ENCODE assay signal across 1 cellular context in the genomic region with DNA sequence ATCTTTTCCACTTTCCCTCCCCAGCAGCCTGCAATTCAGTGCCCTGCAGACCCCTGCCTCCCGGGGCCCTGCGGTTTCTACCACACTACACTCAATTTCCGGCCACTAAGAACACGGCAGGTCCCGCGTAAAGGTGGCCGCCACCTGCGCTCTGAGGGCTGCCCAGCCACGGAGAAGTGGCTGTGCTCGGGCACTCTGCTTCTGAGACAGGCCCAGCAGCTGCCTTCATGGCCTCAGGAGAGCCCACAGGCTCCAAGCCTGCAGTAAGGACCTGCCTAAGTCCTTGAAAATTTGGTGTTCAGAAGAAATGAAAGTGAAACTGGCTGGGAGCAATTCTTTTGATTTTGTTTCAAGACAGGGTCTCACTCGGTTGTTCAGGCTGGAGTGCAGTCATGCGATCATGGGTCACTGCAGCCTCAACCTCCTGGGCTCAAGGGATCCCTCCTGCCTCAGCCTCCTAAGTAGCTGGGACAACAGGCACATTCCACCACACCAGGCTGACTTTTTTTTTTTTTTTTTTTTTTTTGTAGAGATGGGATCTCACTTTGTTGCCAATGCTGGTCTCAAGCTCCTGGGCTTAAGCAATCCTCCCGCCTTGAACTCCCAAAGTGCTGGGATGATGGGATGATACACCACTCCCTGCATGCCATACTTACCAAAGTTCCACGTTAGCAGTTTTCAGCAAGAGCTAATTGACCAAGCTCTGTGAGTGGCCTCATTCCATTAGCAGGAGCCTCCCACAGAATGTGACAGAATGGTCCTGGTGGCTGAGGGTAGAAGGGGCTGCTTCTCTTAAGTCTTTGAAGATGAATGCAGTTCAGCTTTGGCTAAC.
TF ChIP-seq lines count a peak whose summit lies in the region.

No MANE protein-coding gene starts in this region.

TF ChIP-seq in H1, 55 proteins besides CTCF, POLR2A, EP300 and RAD21 (continued from another document):
- no peak for TF ChIP-seq CTBP2 (IDR thresholded peaks at IDR 0.05; ENCODE audit: borderline replicate concordance, insufficient read depth, insufficient read length, low read length)
- no peak for TF ChIP-seq YY1 (IDR thresholded peaks at IDR 0.05; ENCODE audit: low read depth, low read length)
- no peak for TF ChIP-seq TAF1 (IDR thresholded peaks at IDR 0.05; ENCODE audit: low read depth, low read length)
- TF ChIP-seq, protein P1, sequence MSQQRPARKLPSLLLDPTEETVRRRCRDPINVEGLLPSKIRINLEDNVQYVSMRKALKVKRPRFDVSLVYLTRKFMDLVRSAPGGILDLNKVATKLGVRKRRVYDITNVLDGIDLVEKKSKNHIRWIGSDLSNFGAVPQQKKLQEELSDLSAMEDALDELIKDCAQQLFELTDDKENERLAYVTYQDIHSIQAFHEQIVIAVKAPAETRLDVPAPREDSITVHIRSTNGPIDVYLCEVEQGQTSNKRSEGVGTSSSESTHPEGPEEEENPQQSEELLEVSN (IDR thresholded peaks at IDR 0.05), result no peak
- no peak for TF ChIP-seq SP2 (IDR thresholded peaks at IDR 0.05; ENCODE audit: low read length)
- no peak for TF ChIP-seq GTF2F1 (IDR thresholded peaks at IDR 0.05; ENCODE audit: borderline replicate concordance, low read depth, low read length)
- TF ChIP-seq POU5F1 (IDR thresholded peaks at IDR 0.05; ENCODE audit: low read depth, low read length), result no peak
- no peak for TF ChIP-seq TBP (IDR thresholded peaks at IDR 0.05; ENCODE audit: low read depth, low read length)
- no peak for TF ChIP-seq ASH2L (IDR thresholded peaks at IDR 0.05; ENCODE audit: low read length)
- no peak for TF ChIP-seq TEAD4 (IDR thresholded peaks at IDR 0.05; ENCODE audit: low read depth, low read length)
- no peak for TF ChIP-seq GABPA (IDR thresholded peaks at IDR 0.05; ENCODE audit: borderline replicate concordance, insufficient read depth, low read length)
- TF ChIP-seq RXRA (IDR thresholded peaks at IDR 0.05; ENCODE audit: insufficient read depth, low read depth, low read length), result no peak
- no peak for TF ChIP-seq SP1 (IDR thresholded peaks at IDR 0.05; ENCODE audit: low read depth, low read length)
- TF ChIP-seq CHD2 (IDR thresholded peaks at IDR 0.05; ENCODE audit: low read length), result no peak
